1 cellular context compared by ENCODE assay signal in the genomic region with DNA sequence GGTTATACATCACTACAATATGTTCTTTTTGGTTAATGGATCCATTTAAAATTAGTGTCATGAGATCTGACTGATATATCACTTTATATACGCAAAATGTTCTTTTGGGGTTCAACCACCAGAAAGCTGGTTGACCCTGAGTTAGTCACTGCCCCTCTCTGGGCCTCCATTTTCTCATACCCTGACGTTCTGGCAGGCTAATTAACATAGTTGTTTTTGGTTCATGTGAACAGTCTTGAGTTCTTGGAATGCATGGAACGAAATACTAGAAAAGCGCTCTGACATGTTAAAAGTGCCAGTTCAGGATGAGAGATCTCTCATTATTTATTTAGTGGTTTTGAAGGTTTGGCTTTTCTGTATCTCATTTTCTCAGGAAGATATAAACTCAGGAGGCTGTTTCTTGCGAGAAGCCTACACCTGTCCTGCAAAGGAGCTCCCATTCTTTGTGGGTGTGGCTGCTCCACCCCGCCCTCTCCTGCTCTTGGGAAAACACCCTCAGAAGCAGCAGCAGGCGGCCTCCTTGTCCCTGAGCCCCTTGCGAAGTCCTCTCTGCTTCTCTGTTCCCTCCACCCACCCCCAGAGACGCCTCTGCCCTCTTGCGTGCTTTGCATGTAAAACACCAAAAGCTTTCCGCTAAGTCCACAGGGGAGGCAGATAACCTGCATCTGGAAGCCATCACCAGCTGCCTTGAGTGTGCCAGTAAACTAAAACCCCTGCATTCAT.
A peak's percentile ranks its signal among the peaks of the same experiment; 100 is the strongest.
TF ChIP-seq lines count a peak whose summit lies in the region.

No MANE protein-coding gene starts in this region.

TF ChIP-seq in HEK293, 187 proteins besides CTCF, POLR2A, EP300 and RAD21 (continued from another document and continues in another):
- TF ChIP-seq, protein P1, sequence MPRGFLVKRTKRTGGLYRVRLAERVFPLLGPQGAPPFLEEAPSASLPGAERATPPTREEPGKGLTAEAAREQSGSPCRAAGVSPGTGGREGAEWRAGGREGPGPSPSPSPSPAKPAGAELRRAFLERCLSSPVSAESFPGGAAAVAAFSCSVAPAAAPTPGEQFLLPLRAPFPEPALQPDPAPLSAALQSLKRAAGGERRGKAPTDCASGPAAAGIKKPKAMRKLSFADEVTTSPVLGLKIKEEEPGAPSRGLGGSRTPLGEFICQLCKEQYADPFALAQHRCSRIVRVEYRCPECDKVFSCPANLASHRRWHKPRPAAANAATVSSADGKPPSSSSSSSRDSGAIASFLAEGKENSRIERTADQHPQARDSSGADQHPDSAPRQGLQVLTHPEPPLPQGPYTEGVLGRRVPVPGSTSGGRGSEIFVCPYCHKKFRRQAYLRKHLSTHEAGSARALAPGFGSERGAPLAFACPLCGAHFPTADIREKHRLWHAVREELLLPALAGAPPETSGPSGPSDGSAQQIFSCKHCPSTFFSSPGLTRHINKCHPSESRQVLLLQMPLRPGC (tag by site-specific recombination; IDR thresholded peaks at IDR 0.05), result no peak
- TF ChIP-seq SALL2 (tag by site-specific recombination; IDR thresholded peaks at IDR 0.05; ENCODE audit: borderline replicate concordance) (no peak), ZNF214 (tag by site-specific recombination; IDR thresholded peaks at IDR 0.05; ENCODE audit: borderline replicate concordance) (no peak), ZFP3 (tag by site-specific recombination; IDR thresholded peaks at IDR 0.05; ENCODE audit: low read depth) (no peak), GLI4 (tag by site-specific recombination; IDR thresholded peaks at IDR 0.05) (no peak), ZNF404 (tag by site-specific recombination; IDR thresholded peaks at IDR 0.05) (no peak), ZNF514 (tag by site-specific recombination; IDR thresholded peaks at IDR 0.05) (no peak), ZNF768 (tag by site-specific recombination; IDR thresholded peaks at IDR 0.05) (peak; percentile 56), KLF8 (tag by site-specific recombination; IDR thresholded peaks at IDR 0.05) (no peak), ZEB2 (tag by site-specific recombination; IDR thresholded peaks at IDR 0.05) (no peak), ZNF324 (tag by site-specific recombination; IDR thresholded peaks at IDR 0.05) (no peak), ZNF274 (IDR thresholded peaks at IDR 0.05; ENCODE audit: low read length) (no peak), ZNF274 (tag by site-specific recombination; IDR thresholded peaks at IDR 0.05; ENCODE audit: borderline replicate concordance) (no peak), ZNF549 (tag by site-specific recombination; IDR thresholded peaks at IDR 0.05) (no peak), ZNF184 (tag by site-specific recombination; IDR thresholded peaks at IDR 0.05) (no peak), ZNF121 (tag by site-specific recombination; IDR thresholded peaks at IDR 0.05) (no peak), ZNF521 (tag by site-specific recombination; IDR thresholded peaks at IDR 0.05) (no peak), ZBTB7A (tag by site-specific recombination; IDR thresholded peaks at IDR 0.05; ENCODE audit: low read depth) (no peak), YY2 (tag by site-specific recombination; IDR thresholded peaks at IDR 0.05) (no peak), HOXD13 (CRISPR knock-in tag; IDR thresholded peaks at IDR 0.05; ENCODE audit: borderline replicate concordance) (no peak), ZNF311 (tag by site-specific recombination; IDR thresholded peaks at IDR 0.05; ENCODE audit: borderline replicate concordance) (no peak), ZNF391 (tag by site-specific recombination; IDR thresholded peaks at IDR 0.05; ENCODE audit: borderline replicate concordance, low read depth) (no peak), ZNF169 (tag by site-specific recombination; IDR thresholded peaks at IDR 0.05) (no peak), ZNF202 (tag by site-specific recombination; IDR thresholded peaks at IDR 0.05; ENCODE audit: borderline replicate concordance) (no peak), ZNF76 (tag by site-specific recombination; IDR thresholded peaks at IDR 0.05; ENCODE audit: borderline replicate concordance, low read depth) (no peak), ZNF701 (tag by site-specific recombination; IDR thresholded peaks at IDR 0.05) (no peak), ZNF596 (tag by site-specific recombination; IDR thresholded peaks at IDR 0.05) (no peak), ZNF266 (tag by site-specific recombination; IDR thresholded peaks at IDR 0.05; ENCODE audit: low read depth) (no peak), ZNF473 (tag by site-specific recombination; IDR thresholded peaks at IDR 0.05) (no peak), ZNF548 (tag by site-specific recombination; IDR thresholded peaks at IDR 0.05) (no peak), MZF1 (tag by site-specific recombination; IDR thresholded peaks at IDR 0.05; ENCODE audit: borderline replicate concordance) (no peak), ZNF394 (tag by site-specific recombination; IDR thresholded peaks at IDR 0.05; ENCODE audit: borderline replicate concordance) (no peak), KLF10 (tag by site-specific recombination; IDR thresholded peaks at IDR 0.05) (no peak)
- TF ChIP-seq, protein P2, sequence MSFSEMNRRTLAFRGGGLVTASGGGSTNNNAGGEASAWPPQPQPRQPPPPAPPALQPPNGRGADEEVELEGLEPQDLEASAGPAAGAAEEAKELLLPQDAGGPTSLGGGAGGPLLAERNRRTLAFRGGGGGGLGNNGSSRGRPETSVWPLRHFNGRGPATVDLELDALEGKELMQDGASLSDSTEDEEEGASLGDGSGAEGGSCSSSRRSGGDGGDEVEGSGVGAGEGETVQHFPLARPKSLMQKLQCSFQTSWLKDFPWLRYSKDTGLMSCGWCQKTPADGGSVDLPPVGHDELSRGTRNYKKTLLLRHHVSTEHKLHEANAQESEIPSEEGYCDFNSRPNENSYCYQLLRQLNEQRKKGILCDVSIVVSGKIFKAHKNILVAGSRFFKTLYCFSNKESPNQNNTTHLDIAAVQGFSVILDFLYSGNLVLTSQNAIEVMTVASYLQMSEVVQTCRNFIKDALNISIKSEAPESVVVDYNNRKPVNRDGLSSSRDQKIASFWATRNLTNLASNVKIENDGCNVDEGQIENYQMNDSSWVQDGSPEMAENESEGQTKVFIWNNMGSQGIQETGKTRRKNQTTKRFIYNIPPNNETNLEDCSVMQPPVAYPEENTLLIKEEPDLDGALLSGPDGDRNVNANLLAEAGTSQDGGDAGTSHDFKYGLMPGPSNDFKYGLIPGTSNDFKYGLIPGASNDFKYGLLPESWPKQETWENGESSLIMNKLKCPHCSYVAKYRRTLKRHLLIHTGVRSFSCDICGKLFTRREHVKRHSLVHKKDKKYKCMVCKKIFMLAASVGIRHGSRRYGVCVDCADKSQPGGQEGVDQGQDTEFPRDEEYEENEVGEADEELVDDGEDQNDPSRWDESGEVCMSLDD (tag by site-specific recombination; IDR thresholded peaks at IDR 0.05), result no peak
- TF ChIP-seq, protein P3, sequence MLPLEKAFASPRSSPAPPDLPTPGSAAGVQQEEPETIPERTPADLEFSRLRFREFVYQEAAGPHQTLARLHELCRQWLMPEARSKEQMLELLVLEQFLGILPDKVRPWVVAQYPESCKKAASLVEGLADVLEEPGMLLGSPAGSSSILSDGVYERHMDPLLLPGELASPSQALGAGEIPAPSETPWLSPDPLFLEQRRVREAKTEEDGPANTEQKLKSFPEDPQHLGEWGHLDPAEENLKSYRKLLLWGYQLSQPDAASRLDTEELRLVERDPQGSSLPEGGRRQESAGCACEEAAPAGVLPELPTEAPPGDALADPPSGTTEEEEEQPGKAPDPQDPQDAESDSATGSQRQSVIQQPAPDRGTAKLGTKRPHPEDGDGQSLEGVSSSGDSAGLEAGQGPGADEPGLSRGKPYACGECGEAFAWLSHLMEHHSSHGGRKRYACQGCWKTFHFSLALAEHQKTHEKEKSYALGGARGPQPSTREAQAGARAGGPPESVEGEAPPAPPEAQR (tag by site-specific recombination; IDR thresholded peaks at IDR 0.05), result no peak
- TF ChIP-seq, protein P4, sequence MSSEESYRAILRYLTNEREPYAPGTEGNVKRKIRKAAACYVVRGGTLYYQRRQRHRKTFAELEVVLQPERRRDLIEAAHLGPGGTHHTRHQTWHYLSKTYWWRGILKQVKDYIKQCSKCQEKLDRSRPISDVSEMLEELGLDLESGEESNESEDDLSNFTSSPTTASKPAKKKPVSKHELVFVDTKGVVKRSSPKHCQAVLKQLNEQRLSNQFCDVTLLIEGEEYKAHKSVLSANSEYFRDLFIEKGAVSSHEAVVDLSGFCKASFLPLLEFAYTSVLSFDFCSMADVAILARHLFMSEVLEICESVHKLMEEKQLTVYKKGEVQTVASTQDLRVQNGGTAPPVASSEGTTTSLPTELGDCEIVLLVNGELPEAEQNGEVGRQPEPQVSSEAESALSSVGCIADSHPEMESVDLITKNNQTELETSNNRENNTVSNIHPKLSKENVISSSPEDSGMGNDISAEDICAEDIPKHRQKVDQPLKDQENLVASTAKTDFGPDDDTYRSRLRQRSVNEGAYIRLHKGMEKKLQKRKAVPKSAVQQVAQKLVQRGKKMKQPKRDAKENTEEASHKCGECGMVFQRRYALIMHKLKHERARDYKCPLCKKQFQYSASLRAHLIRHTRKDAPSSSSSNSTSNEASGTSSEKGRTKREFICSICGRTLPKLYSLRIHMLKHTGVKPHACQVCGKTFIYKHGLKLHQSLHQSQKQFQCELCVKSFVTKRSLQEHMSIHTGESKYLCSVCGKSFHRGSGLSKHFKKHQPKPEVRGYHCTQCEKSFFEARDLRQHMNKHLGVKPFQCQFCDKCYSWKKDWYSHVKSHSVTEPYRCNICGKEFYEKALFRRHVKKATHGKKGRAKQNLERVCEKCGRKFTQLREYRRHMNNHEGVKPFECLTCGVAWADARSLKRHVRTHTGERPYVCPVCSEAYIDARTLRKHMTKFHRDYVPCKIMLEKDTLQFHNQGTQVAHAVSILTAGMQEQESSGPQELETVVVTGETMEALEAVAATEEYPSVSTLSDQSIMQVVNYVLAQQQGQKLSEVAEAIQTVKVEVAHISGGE (tag by site-specific recombination; conservative IDR thresholded peaks at IDR 0.05; ENCODE audit: low read depth), result no peak
- TF ChIP-seq, protein P5, sequence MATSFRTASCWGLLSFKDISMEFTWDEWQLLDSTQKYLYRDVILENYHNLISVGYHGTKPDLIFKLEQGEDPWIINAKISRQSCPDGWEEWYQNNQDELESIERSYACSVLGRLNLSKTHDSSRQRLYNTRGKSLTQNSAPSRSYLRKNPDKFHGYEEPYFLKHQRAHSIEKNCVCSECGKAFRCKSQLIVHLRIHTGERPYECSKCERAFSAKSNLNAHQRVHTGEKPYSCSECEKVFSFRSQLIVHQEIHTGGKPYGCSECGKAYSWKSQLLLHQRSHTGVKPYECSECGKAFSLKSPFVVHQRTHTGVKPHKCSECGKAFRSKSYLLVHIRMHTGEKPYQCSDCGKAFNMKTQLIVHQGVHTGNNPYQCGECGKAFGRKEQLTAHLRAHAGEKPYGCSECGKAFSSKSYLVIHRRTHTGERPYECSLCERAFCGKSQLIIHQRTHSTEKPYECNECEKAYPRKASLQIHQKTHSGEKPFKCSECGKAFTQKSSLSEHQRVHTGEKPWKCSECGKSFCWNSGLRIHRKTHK (tag by site-specific recombination; IDR thresholded peaks at IDR 0.05), result no peak
- TF ChIP-seq, protein P6, sequence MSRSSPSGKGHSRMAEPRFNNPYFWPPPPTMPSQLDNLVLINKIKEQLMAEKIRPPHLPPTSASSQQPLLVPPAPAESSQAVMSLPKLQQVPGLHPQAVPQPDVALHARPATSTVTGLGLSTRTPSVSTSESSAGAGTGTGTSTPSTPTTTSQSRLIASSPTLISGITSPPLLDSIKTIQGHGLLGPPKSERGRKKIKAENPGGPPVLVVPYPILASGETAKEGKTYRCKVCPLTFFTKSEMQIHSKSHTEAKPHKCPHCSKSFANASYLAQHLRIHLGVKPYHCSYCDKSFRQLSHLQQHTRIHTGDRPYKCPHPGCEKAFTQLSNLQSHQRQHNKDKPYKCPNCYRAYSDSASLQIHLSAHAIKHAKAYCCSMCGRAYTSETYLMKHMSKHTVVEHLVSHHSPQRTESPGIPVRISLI (tag by site-specific recombination; IDR thresholded peaks at IDR 0.05), result no peak
- TF ChIP-seq, protein P7, sequence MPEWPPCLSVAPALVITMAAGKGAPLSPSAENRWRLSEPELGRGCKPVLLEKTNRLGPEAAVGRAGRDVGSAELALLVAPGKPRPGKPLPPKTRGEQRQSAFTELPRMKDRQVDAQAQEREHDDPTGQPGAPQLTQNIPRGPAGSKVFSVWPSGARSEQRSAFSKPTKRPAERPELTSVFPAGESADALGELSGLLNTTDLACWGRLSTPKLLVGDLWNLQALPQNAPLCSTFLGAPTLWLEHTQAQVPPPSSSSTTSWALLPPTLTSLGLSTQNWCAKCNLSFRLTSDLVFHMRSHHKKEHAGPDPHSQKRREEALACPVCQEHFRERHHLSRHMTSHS (tag by site-specific recombination; IDR thresholded peaks at IDR 0.05), result no peak
- TF ChIP-seq, protein P8, sequence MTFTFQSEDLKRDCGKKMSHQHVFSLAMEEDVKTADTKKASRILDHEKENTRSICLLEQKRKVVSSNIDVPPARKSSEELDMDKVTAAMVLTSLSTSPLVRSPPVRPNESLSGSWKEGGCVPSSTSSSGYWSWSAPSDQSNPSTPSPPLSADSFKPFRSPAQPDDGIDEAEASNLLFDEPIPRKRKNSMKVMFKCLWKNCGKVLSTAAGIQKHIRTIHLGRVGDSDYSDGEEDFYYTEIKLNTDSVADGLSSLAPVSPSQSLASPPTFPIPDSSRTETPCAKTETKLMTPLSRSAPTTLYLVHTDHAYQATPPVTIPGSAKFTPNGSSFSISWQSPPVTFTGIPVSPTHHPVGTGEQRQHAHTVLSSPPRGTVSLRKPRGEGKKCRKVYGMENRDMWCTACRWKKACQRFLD (tag by site-specific recombination; IDR thresholded peaks at IDR 0.05), result no peak
- TF ChIP-seq, protein P9, sequence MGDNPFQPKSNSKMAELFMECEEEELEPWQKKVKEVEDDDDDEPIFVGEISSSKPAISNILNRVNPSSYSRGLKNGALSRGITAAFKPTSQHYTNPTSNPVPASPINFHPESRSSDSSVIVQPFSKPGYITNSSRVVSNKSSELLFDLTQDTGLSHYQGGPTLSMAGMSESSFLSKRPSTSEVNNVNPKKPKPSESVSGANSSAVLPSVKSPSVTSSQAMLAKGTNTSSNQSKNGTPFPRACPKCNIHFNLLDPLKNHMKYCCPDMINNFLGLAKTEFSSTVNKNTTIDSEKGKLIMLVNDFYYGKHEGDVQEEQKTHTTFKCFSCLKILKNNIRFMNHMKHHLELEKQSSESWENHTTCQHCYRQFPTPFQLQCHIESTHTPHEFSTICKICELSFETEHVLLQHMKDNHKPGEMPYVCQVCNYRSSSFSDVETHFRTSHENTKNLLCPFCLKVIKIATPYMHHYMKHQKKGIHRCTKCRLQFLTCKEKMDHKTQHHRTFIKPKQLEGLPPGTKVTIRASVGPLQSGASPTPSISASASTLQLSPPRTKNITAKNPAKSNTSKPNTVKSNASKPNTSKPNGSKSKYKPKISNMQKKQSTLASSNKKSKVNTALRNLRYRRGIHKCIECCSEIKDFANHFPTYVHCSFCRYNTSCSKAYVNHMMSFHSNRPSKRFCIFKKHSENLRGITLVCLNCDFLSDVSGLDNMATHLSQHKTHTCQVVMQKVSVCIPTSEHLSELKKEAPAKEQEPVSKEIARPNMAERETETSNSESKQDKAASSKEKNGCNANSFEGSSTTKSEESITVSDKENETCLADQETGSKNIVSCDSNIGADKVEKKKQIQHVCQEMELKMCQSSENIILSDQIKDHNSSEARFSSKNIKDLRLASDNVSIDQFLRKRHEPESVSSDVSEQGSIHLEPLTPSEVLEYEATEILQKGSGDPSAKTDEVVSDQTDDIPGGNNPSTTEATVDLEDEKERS (tag by site-specific recombination; IDR thresholded peaks at IDR 0.05), result no peak
